ENCODE assay signal across 1 cellular context in genomic region chr19:17210296-17210695, GRCh38.
TF ChIP-seq lines count a peak whose summit lies in the region.

No MANE protein-coding gene starts in this region.

TF ChIP-seq in GM23338, 12 proteins besides CTCF, POLR2A, EP300 and RAD21:
- TF ChIP-seq ETS1 (IDR thresholded peaks at IDR 0.05) = no peak
- no peak for TF ChIP-seq REST (IDR thresholded peaks at IDR 0.05; ENCODE audit: unreplicated experiment)
- no peak for TF ChIP-seq CREB1 (CRISPR knock-in tag; IDR thresholded peaks at IDR 0.05; ENCODE audit: low read depth)
- no peak for TF ChIP-seq JUNB (IDR thresholded peaks at IDR 0.05; ENCODE audit: unreplicated experiment)
- TF ChIP-seq ZNF114 (CRISPR knock-in tag; IDR thresholded peaks at IDR 0.05) = no peak
- TF ChIP-seq ZNF462 (CRISPR knock-in tag; IDR thresholded peaks at IDR 0.05) = no peak
